22 cellular contexts compared by ENCODE assay signal in the genomic region with DNA sequence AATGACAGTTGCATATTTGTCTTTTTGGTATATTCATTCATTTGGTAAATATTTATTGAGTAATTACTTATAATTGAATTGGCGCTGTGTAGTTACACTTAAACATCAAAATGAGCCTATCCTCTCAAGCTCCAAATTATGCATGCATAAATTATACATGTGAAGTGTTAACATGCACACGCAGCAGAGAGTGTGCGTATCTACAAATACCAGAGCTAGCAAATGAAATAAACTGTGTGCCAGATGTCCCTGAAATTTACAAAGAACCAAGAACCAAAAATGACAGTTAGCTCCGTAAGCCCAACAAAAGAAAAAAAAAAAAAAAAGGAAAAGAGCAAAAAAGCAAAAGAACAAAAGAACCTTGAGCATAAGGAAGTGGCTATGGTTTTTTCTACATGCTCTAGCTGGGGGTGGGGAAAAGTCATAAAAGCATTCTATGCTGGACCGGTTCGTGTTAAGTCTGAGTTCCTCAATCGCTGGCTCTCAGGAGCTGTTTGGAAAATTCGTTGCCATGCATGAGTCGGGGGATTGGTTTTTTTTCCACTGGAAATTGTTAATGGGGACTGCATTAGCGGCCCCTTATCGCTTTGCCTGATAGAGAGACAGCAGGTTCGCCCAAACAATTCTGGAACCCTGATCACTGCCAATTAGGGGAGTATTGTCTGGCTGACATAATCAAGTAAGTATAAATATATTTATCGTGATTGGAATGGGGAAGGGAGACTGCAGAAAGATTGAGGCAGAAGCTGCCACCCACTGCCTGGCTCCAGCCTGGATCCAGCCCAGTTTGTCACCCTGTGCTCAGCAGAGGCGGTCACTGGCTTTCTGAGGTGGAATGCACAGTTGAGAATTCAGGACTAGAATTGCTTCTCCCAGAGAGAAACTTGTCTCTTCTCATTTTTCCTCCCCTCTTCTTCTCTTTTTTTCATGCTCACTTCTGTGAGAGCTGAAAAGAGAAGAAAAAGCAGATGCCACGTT. TPM values are rescaled to one million over a fixed set of nuclear protein-coding genes. Genes with fewer than 3 reads are reported as not detected.
DNase-seq lines count a peak whose midpoint lies in the region; ATAC-seq, FAIRE-seq and TF ChIP-seq lines count a peak whose summit lies in the region.
"Had no signal": no experiment of that assay in that cellular context is flagged by ENCODE, and none has a peak within 500 bp of the region (broad histone marks: within the 10 kb centered on the region; RNA-seq: fewer than 3 reads in every experiment).

No MANE protein-coding gene starts in this region.

- BruUV-seq in PC-3 (replicated peaks; lab: Mats Ljungman, UMichigan), result no TSS peak

- peak in 4 of 6 experiments; percentile 34 to 68 (median 58) for DNase-seq in stimulated activated naive CD4-positive, alpha-beta T cell (lab: John Stamatoyannopoulos, UW)
- DNase-seq in stimulated activated naive CD4-positive, alpha-beta T cell treated with Interleukin-2 at 50 U/mL for 16 hours (lab: John Stamatoyannopoulos, UW), result no peak
- DNase-seq in Peyer's patch (no peak), transverse colon (peak; percentile 28), urothelium cell line (ENCODE audit: low spot score) (no peak), PC-3 (no peak)
- DNase-seq: activated naive CD8-positive, alpha-beta T cell treated with anti-CD3 and anti-CD28 coated beads for 36 hours; AML-193; EL; foreskin keratinocyte; GOT3; NCI-H1092; NCI-H2171 treated with DMSO at 0.1 percent for 48 hours; sigmoid colon had no signal

- no peaks in the 10 kb centered on the region for H3F3A ChIP-seq in PC-3 (ENCODE audit: low read length, unreplicated experiment)

- CTCF ChIA-PET in PC-3 (lab: Charles Lee), result no interaction called here

- no peaks in the 10 kb centered on the region for H3K9me2 ChIP-seq in PC-3 (replicated peaks; ENCODE audit: low read length)

- H3K27ac ChIP-seq in Peyer's patch, result peak overlapping the region in 3 of 4 donors; percentile 12 to 42 (median 32)
- no peak overlapping the region for H3K27ac ChIP-seq in transverse colon
- H3K27ac ChIP-seq in PC-3 (ENCODE audit: low read length), result no peak overlapping the region
- H3K27ac ChIP-seq: foreskin keratinocyte, sigmoid colon, SJSA1, vagina had no signal

- no peaks in the 10 kb centered on the region for H3K79me2 ChIP-seq in PC-3 (ENCODE audit: low read length)

- no peak overlapping the region for H2AFZ ChIP-seq in PC-3 (ENCODE audit: low read length)

- H3K4me3 ChIP-seq in Peyer's patch (peak overlapping the region in 3 of 4 donors; percentile 4 to 27 (median 6)), transverse colon (no peak overlapping the region), PC-3 (ENCODE audit: low read length) (no peak overlapping the region)
- H3K4me3 ChIP-seq: sigmoid colon, SJSA1, vagina had no signal

- H3K36me3 ChIP-seq in Peyer's patch (no peaks in the 10 kb centered on the region), transverse colon (no peaks in the 10 kb centered on the region), PC-3 (ENCODE audit: low read depth, low read length) (no peaks in the 10 kb centered on the region)
- H3K36me3 ChIP-seq: sigmoid colon, SJSA1, vagina had no signal

- no peaks in the 10 kb centered on the region for H4K20me1 ChIP-seq in PC-3 (ENCODE audit: low read length)

- ATAC-seq in HG02588 (IDR thresholded peaks at IDR 0.05; ENCODE audit: unreplicated experiment) (no peak), PC-3 (no peak)
- ATAC-seq: foreskin keratinocyte had no signal

- H3K9ac ChIP-seq in PC-3 (ENCODE audit: low read length), result no peak overlapping the region

- intact Hi-C loops in transverse colon (cut with DNase I; ENCODE audit: low total_unique reads), result no loop called here
- intact Hi-C loops in PC-3 (cut with micrococcal nuclease), result no loop called here

- TF ChIP-seq POLR2A in Peyer's patch (IDR thresholded peaks at IDR 0.05) (no peak), transverse colon (IDR thresholded peaks at IDR 0.05) (no peak)

- 52 to 57% methylated on average over 10 to 15 of the region's 15 CpGs for WGBS in transverse colon (ENCODE audit: low coverage in 1 of 2), 2 donors

- POLR2A ChIA-PET in PC-3 (lab: Charles Lee; ENCODE audit: unreplicated experiment), result no interaction called here

- no peaks in the 10 kb centered on the region for H3K27me3 ChIP-seq in Peyer's patch
- H3K27me3 ChIP-seq in transverse colon, result peaks cover 9% of the 10 kb centered on the region
- peaks cover 71% of the 10 kb centered on the region for H3K27me3 ChIP-seq in PC-3 (ENCODE audit: low read length)
- H3K27me3 ChIP-seq: vagina had no signal

- TF ChIP-seq CTCF in Peyer's patch (IDR thresholded peaks at IDR 0.05) (no peak), transverse colon (IDR thresholded peaks at IDR 0.05) (no peak), PC-3 (conservative IDR thresholded peaks at IDR 0.05; ENCODE audit: low read depth, low read length) (no peak)

- in situ Hi-C loops in transverse colon (cut with MboI; ENCODE audit: low pct_ligation_motif_present in 1 of 4, low pct_unique_long_range_greater_than_20kb in 1 of 4, low sequenced_read_pairs in 3 of 4), result no loop called here

- FAIRE-seq in islet of Langerhans (lab: Jason Lieb, UNC), result peak; percentile 17
- FAIRE-seq in urothelium cell line (lab: Jason Lieb, UNC), result no peak
- FAIRE-seq: endometrium, TTC549 had no signal

- H3K9me3 ChIP-seq in Peyer's patch (no peaks in the 10 kb centered on the region), transverse colon (no peaks in the 10 kb centered on the region), PC-3 (ENCODE audit: low read length) (no peaks in the 10 kb centered on the region)
- H3K9me3 ChIP-seq: sigmoid colon, SJSA1, vagina had no signal

- no peak overlapping the region for H3K4me2 ChIP-seq in PC-3 (ENCODE audit: low read length)

- no peak for TF ChIP-seq EP300 in transverse colon (IDR thresholded peaks at IDR 0.05; ENCODE audit: low read depth)

- H3K4me1 ChIP-seq in Peyer's patch (peaks cover 0 to 17% (median 0%) of the 10 kb centered on the region in 4 donors), transverse colon (peaks cover 0 to 29% (median 7%) of the 10 kb centered on the region in 4 donors), PC-3 (ENCODE audit: insufficient read depth, low read length) (no peaks in the 10 kb centered on the region)
- H3K4me1 ChIP-seq: sigmoid colon, SJSA1, vagina had no signal

RNA-seq across cellular contexts. Expression of a gene that starts 25.6 kb away (rescaled TPM):
- total RNA-seq in Peyer's patch (10 to 100 TPM in 1 of 4 donors, 1 to 10 TPM in 3; 5.8 to 92.4 (median 6.1) TPM), transverse colon (10 to 100 TPM in 1 of 4 donors, 1 to 10 TPM in 2, under 1 TPM in 1; 0.60 to 28.4 (median 4.9) TPM), PC-3 (2014; rRNA removed) (0.52 TPM in 1 of 2 replicates, not detected in the other)
- total RNA-seq: foreskin keratinocyte, lung microvascular endothelial cell had no signal

RNA-seq across cellular contexts. Expression of a gene that starts 32.9 kb away (rescaled TPM):
- total RNA-seq in Peyer's patch (not detected), transverse colon (not detected), PC-3 (2014; rRNA removed) (not detected in 2 replicates)
- total RNA-seq: cardiac septum, foreskin keratinocyte, lung microvascular endothelial cell, sigmoid colon, SJSA1, vagina had no signal

RNA-seq across cellular contexts. Expression of a gene that starts 33.7 kb away (rescaled TPM):
- total RNA-seq in Peyer's patch (not detected), transverse colon (under 1 TPM in 1 of 4 donors, not detected in 3; 0.80 TPM), PC-3 (2014; rRNA removed) (not detected in 2 replicates)
- total RNA-seq: cardiac septum, foreskin keratinocyte, lung microvascular endothelial cell, sigmoid colon, SJSA1 had no signal

Comparison
In these comparisons a context has a peak if more than half of its experiments do, and no peak if none do; other contexts are left out.
1. DNase-seq: peak in stimulated activated naive CD4-positive, alpha-beta T cell (4 of 6) and transverse colon (single experiment); none in stimulated activated naive CD4-positive, alpha-beta T cell treated with Interleukin-2 at 50 U/mL for 16 hours (single experiment), Peyer's patch (0 of 3), urothelium cell line (single experiment) and PC-3 (single experiment).
2. H3K27ac ChIP-seq: peak in Peyer's patch (3 of 4); none in transverse colon (0 of 4) and PC-3 (single experiment).
3. H3K4me3 ChIP-seq: peak in Peyer's patch (3 of 4); none in transverse colon (0 of 4) and PC-3 (single experiment).